Comparison of ENCODE assay signal across 8 cellular contexts in the genomic region with DNA sequence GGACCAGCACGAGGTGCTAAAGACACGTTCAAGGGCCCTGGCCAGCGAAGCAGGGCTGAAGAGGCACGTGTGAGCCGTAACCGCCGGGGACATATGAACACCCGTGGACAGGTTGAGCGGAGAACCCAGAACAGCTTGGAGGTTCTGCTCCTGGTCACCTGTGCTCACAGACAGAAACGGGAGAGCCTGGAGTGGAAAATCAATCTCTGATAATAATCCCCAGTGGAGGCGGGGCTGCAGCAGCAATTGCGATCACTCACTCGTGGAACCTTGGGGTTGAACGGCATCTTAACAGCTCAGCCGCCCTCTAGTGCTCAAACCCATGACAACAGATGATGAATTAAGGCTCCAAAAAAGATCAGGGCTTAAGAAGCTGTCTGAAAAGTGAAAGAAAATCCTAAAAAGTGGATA. TPM values are rescaled to one million over a fixed set of nuclear protein-coding genes. Genes with fewer than 3 reads are reported as not detected.
DNase-seq lines count a peak whose midpoint lies in the region; ATAC-seq and TF ChIP-seq lines count a peak whose summit lies in the region.

No MANE protein-coding gene starts in this region.

- CTCF ChIA-PET in activated CD4-positive, alpha-beta T cell treated with anti-CD3 and anti-CD28 coated beads, Interleukin-2, amount 10 ng/mL, durations not matched to agents 7 days and 5 days (lab: Charles Lee): interaction anchor here (0.5 to 2.3 kb wide), 19 partner anchors 9 to 348 kb away, joined by 3 to 10 read pairs (median 3); a partner anchor contains a TSS

- POLR2A ChIA-PET in activated CD4-positive, alpha-beta T cell treated with anti-CD3 and anti-CD28 coated beads, Interleukin-2, amount 10 ng/mL, durations not matched to agents 7 days and 5 days (lab: Charles Lee): interaction anchor here (0.9 kb wide), 1 partner anchor 141 kb away, joined by 3 read pairs; a partner anchor contains a TSS

- DNase-seq in COLO829 (ENCODE audit: low spot score) (peak; percentile 35), HT-29 (ENCODE audit: low spot score) (peak; percentile 48), fibroblast of pulmonary artery (ENCODE audit: low read depth) (peak; percentile 50), KG1 (lab: John Stamatoyannopoulos, UW) (no peak)
- peak; percentile 73 for DNase-seq in activated CD4-positive, alpha-beta T cell treated with anti-CD3 and anti-CD28 coated beads, Interleukin-2, amount 10 ng/mL, durations not matched to agents 7 days and 5 days
- DNase-seq in stimulated activated naive CD4-positive, alpha-beta T cell (lab: John Stamatoyannopoulos, UW): peak; percentile 8 to 67 (median 38)

- peaks cover 49% of the 10 kb centered on the region for H3K36me3 Mint-ChIP-seq in activated CD4-positive, alpha-beta T cell treated with anti-CD3 and anti-CD28 coated beads, Interleukin-2, amount 10 ng/mL, durations not matched to agents 7 days and 5 days (ENCODE audit: low read depth)

- ATAC-seq in GM21528 (IDR thresholded peaks at IDR 0.05; ENCODE audit: low FRiP score, unreplicated experiment) (no peak), GM18909 (IDR thresholded peaks at IDR 0.05; ENCODE audit: poor library complexity, unreplicated experiment) (no peak)

- H3K27me3 Mint-ChIP-seq in activated CD4-positive, alpha-beta T cell treated with anti-CD3 and anti-CD28 coated beads, Interleukin-2, amount 10 ng/mL, durations not matched to agents 7 days and 5 days: no peaks in the 10 kb centered on the region

- no peak overlapping the region for H3K4me3 Mint-ChIP-seq in activated CD4-positive, alpha-beta T cell treated with anti-CD3 and anti-CD28 coated beads, Interleukin-2, amount 10 ng/mL, durations not matched to agents 7 days and 5 days

- peak overlapping the region; percentile 26 for H3K27ac Mint-ChIP-seq in activated CD4-positive, alpha-beta T cell treated with anti-CD3 and anti-CD28 coated beads, Interleukin-2, amount 10 ng/mL, durations not matched to agents 7 days and 5 days

- peak; percentile 34 for TF ChIP-seq CTCF in fibroblast of pulmonary artery (IDR thresholded peaks at IDR 0.05; ENCODE audit: low read length, missing control alignments)

- peaks cover 36% of the 10 kb centered on the region for H3K4me1 Mint-ChIP-seq in activated CD4-positive, alpha-beta T cell treated with anti-CD3 and anti-CD28 coated beads, Interleukin-2, amount 10 ng/mL, durations not matched to agents 7 days and 5 days

- no peak overlapping the region for H3K4me3 ChIP-seq in fibroblast of pulmonary artery (replicated peaks; ENCODE audit: low read depth, low read length)

- H3K9me3 Mint-ChIP-seq in activated CD4-positive, alpha-beta T cell treated with anti-CD3 and anti-CD28 coated beads, Interleukin-2, amount 10 ng/mL, durations not matched to agents 7 days and 5 days: no peaks in the 10 kb centered on the region

RNA-seq across cellular contexts. Expression of a gene that starts 25.6 kb away (rescaled TPM):
- total RNA-seq in HT-29 (2014; rRNA removed; shearing (Covaris generic)): 4.4 and 7.3 TPM in 2 replicates
- total RNA-seq in activated CD4-positive, alpha-beta T cell treated with anti-CD3 and anti-CD28 coated beads, Interleukin-2, amount 10 ng/mL, durations not matched to agents 7 days and 5 days: 10 to 100 TPM; 28.2 to 34.4 TPM
